ENCODE assay signal across 34 cellular contexts in genomic region chr3:67674055-67674454, GRCh38.
"Had no signal": no experiment of that assay in that cellular context is flagged by ENCODE, and none has a peak within 500 bp of the region (broad histone marks: within the 10 kb centered on the region; RNA-seq: fewer than 3 reads in every experiment).

No MANE protein-coding gene starts in this region.

- H3K9me3 Mint-ChIP-seq: dendritic cell treated with granulocyte-macrophage colony-stimulating factor and Interleukin-4, amounts not matched to agents 40 ng/mL and 50 ng/mL, for 4 days had no signal

- DNase-seq: activated CD4-positive, alpha-beta memory T cell treated with anti-CD3 and anti-CD28 coated beads for 36 hours; activated CD4-positive, alpha-beta T cell treated with anti-CD3 and anti-CD28 coated beads for 36 hours; activated CD4-positive, alpha-beta T cell treated with anti-CD3 and anti-CD28 coated beads, Interleukin-2, amount 10 ng/mL, durations not matched to agents 24 days and 14 days; activated CD4-positive, CD25-positive, alpha-beta regulatory T cell; activated CD4-positive, CD25-positive, alpha-beta regulatory T cell treated with anti-CD3 and anti-CD28 coated beads, Interleukin-2, amount 50 U/mL, for 72 hours; activated CD8-positive, alpha-beta memory T cell treated with anti-CD3 and anti-CD28 coated beads, Interleukin-2, amount 10 ng/mL, durations not matched to agents 7 days and 5 days; activated CD8-positive, alpha-beta memory T cell treated with anti-CD3 and anti-CD28 coated beads, Interleukin-2, amount 50 U/mL, for 4 hours; activated CD8-positive, alpha-beta T cell treated with anti-CD3 and anti-CD28 coated beads, Interleukin-2, amount 10 ng/mL, durations not matched to agents 7 days and 5 days; activated effector memory CD4-positive, alpha-beta T cell treated with anti-CD3 and anti-CD28 coated beads, Interleukin-2, amount 50 U/mL, for 16 hours; activated naive CD4-positive, alpha-beta T cell treated with anti-CD3 and anti-CD28 coated beads for 36 hours; activated naive CD8-positive, alpha-beta T cell treated with anti-CD3 and anti-CD28 coated beads for 36 hours; activated naive CD8-positive, alpha-beta T cell treated with anti-CD3 and anti-CD28 coated beads, Interleukin-2, amount 50 U/mL, for 24 hours; activated T-cell treated with anti-CD3 and anti-CD28 coated beads, Interleukin-2, amount 50 U/mL, for 1 hour; activated T-cell treated with anti-CD3 and anti-CD28 coated beads, Interleukin-2, amount 50 U/mL, for 48 hours; adrenal gland; amygdala; aorta; body of pancreas; caudate nucleus; dorsolateral prefrontal cortex; effector memory CD4-positive, alpha-beta T cell; erythroblast; foreskin keratinocyte; gastrocnemius medialis; glutamatergic neuron; T-helper 1 cell; T-helper 17 cell; T1000; WERI-Rb-1 had no signal

- H3K27ac Mint-ChIP-seq: activated CD4-positive, alpha-beta memory T cell treated with anti-CD3 and anti-CD28 coated beads for 36 hours; activated CD4-positive, alpha-beta T cell treated with anti-CD3 and anti-CD28 coated beads for 36 hours; activated CD4-positive, alpha-beta T cell treated with anti-CD3 and anti-CD28 coated beads, Interleukin-2, amount 10 ng/mL, durations not matched to agents 24 days and 14 days; activated CD8-positive, alpha-beta memory T cell treated with anti-CD3 and anti-CD28 coated beads, Interleukin-2, amount 10 ng/mL, durations not matched to agents 7 days and 5 days; activated CD8-positive, alpha-beta T cell treated with anti-CD3 and anti-CD28 coated beads, Interleukin-2, amount 10 ng/mL, durations not matched to agents 7 days and 5 days; activated naive CD4-positive, alpha-beta T cell treated with anti-CD3 and anti-CD28 coated beads for 36 hours; activated naive CD4-positive, alpha-beta T cell treated with anti-CD3 and anti-CD28 coated beads, Interleukin-2, amount 50 U/mL, for 24 hours; activated naive CD8-positive, alpha-beta T cell treated with anti-CD3 and anti-CD28 coated beads for 36 hours; activated naive CD8-positive, alpha-beta T cell treated with anti-CD3 and anti-CD28 coated beads, Interleukin-2, amount 50 U/mL, for 24 hours; activated T-helper 1 cell treated with anti-CD3 and anti-CD28 coated beads, Interleukin-12 subunit alpha, Interleukin-12 subunit beta, Interleukin-2, Interleukin-4 antibody, amounts not matched to agents 30 ng/mL and 10 ng/mL and 1 ng/mL, durations not matched to agents 14 hours and 24 hours and 36 hours; activated T-helper 2 cell treated with anti-CD3 and anti-CD28 coated beads, Interferon-gamma antibody, Interleukin-2, Interleukin-4, amounts not matched to agents 10 μg/mL and 5 μg/mL and 100 μg/mL, durations not matched to agents 14 hours and 24 hours and 36 hours; dendritic cell treated with granulocyte-macrophage colony-stimulating factor and Interleukin-4, amounts not matched to agents 40 ng/mL and 50 ng/mL, for 4 days; T-helper 17 cell; T-helper 2 cell treated with Interferon-gamma antibody and Interleukin-4, amounts not matched to agents 5 μg/mL and 100 μg/mL, for 36 hours had no signal

- ATAC-seq: activated CD4-positive, alpha-beta T cell treated with anti-CD3 and anti-CD28 coated beads for 36 hours; activated CD8-positive, alpha-beta memory T cell treated with anti-CD3 and anti-CD28 coated beads, Interleukin-2, amount 10 ng/mL, durations not matched to agents 7 days and 5 days; activated CD8-positive, alpha-beta T cell treated with anti-CD3 and anti-CD28 coated beads, Interleukin-2, amount 10 ng/mL, durations not matched to agents 7 days and 5 days; activated naive CD8-positive, alpha-beta T cell treated with anti-CD3 and anti-CD28 coated beads, Interleukin-2, amount 50 U/mL, for 24 hours; body of pancreas; foreskin keratinocyte; gastrocnemius medialis; T-helper 17 cell had no signal

- H3K36me3 Mint-ChIP-seq: activated CD4-positive, alpha-beta memory T cell treated with anti-CD3 and anti-CD28 coated beads for 36 hours had no signal

- H3K27me3 Mint-ChIP-seq: activated CD4-positive, alpha-beta memory T cell treated with anti-CD3 and anti-CD28 coated beads for 36 hours; activated CD4-positive, alpha-beta T cell treated with anti-CD3 and anti-CD28 coated beads for 36 hours; activated CD8-positive, alpha-beta memory T cell treated with anti-CD3 and anti-CD28 coated beads, Interleukin-2, amount 10 ng/mL, durations not matched to agents 7 days and 5 days; activated naive CD4-positive, alpha-beta T cell treated with anti-CD3 and anti-CD28 coated beads, Interleukin-2, amount 50 U/mL, for 24 hours; activated naive CD8-positive, alpha-beta T cell treated with anti-CD3 and anti-CD28 coated beads for 36 hours; activated naive CD8-positive, alpha-beta T cell treated with anti-CD3 and anti-CD28 coated beads, Interleukin-2, amount 50 U/mL, for 24 hours; T-helper 17 cell had no signal

- H3K4me3 Mint-ChIP-seq: activated CD4-positive, alpha-beta memory T cell treated with anti-CD3 and anti-CD28 coated beads for 36 hours; activated CD4-positive, alpha-beta T cell treated with anti-CD3 and anti-CD28 coated beads for 36 hours; activated CD4-positive, alpha-beta T cell treated with anti-CD3 and anti-CD28 coated beads, Interleukin-2, amount 10 ng/mL, durations not matched to agents 24 days and 14 days; activated CD8-positive, alpha-beta memory T cell treated with anti-CD3 and anti-CD28 coated beads, Interleukin-2, amount 10 ng/mL, durations not matched to agents 7 days and 5 days; activated CD8-positive, alpha-beta T cell treated with anti-CD3 and anti-CD28 coated beads, Interleukin-2, amount 10 ng/mL, durations not matched to agents 7 days and 5 days; activated naive CD4-positive, alpha-beta T cell treated with anti-CD3 and anti-CD28 coated beads for 36 hours; activated naive CD4-positive, alpha-beta T cell treated with anti-CD3 and anti-CD28 coated beads, Interleukin-2, amount 50 U/mL, for 24 hours; activated naive CD8-positive, alpha-beta T cell treated with anti-CD3 and anti-CD28 coated beads for 36 hours; activated naive CD8-positive, alpha-beta T cell treated with anti-CD3 and anti-CD28 coated beads, Interleukin-2, amount 50 U/mL, for 24 hours; activated T-helper 1 cell treated with anti-CD3 and anti-CD28 coated beads, Interleukin-12 subunit alpha, Interleukin-12 subunit beta, Interleukin-2, Interleukin-4 antibody, amounts not matched to agents 30 ng/mL and 10 ng/mL and 1 ng/mL, durations not matched to agents 14 hours and 24 hours and 36 hours; dendritic cell treated with granulocyte-macrophage colony-stimulating factor and Interleukin-4, amounts not matched to agents 40 ng/mL and 50 ng/mL, for 4 days; T-helper 17 cell; T-helper 2 cell treated with Interferon-gamma antibody and Interleukin-4, amounts not matched to agents 5 μg/mL and 100 μg/mL, for 36 hours had no signal
